20 cellular contexts compared by ENCODE assay signal in the genomic region with DNA sequence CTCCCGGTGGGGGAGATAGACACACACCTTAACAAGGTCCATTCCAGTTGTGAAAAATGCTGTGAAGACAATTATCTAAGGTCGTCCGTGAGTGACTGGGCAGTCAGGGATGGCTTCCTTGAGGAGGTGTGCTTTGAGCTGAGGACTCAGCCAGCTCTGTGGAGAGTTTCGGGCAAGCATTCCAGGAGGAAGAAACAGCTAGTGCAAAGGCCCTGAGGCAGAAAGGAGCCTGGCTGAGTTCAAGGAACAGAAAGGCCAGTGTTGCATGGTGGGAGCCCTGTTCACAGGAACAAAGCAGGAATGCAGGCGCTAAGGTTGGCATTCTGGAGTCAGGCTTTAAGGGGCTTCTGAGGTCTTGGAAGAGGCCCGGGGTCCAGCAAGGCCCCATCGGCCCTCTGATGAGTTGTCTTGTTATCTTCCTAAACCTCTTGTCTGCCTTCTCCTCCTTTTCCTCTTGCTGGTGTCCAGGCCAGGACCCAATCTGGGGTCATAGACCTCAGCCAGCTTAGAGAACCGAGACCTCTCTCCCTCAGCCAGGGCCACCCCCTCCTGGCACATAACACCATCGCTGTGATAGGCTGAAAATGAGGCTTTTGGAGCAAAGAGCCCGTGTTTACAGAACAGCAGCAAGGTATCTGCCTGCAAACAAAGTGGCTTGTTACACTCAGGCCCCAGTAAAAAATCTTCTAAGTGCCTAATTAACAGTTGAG.
DNase-seq lines count a peak whose midpoint lies in the region; ATAC-seq and TF ChIP-seq lines count a peak whose summit lies in the region.
"Had no signal": no experiment of that assay in that cellular context is flagged by ENCODE, and none has a peak within 500 bp of the region (broad histone marks: within the 10 kb centered on the region; RNA-seq: fewer than 3 reads in every experiment).

No MANE protein-coding gene starts in this region.

- TF ChIP-seq POLR2A in upper lobe of left lung (IDR thresholded peaks at IDR 0.05), result no peak

- DNase-seq in DMS 273 (lab: John Stamatoyannopoulos, UW; ENCODE audit: unreplicated experiment) (peak; percentile 69), H7 (peak; percentile 52), NCI-H2196 (lab: John Stamatoyannopoulos, UW; ENCODE audit: unreplicated experiment) (peak; percentile 46), islet precursor cell (peak; percentile 68), upper lobe of left lung (no peak), Right ventricle myocardium inferior (ENCODE audit: missing footprints) (no peak)
- DNase-seq: activated CD4-positive, alpha-beta T cell treated with anti-CD3 and anti-CD28 coated beads for 48 hours; activated CD8-positive, alpha-beta memory T cell treated with anti-CD3 and anti-CD28 coated beads, Interleukin-2, amount 10 ng/mL, durations not matched to agents 7 days and 5 days; activated naive CD8-positive, alpha-beta T cell treated with anti-CD3 and anti-CD28 coated beads, Interleukin-2, amount 50 U/mL, for 24 hours; CD4-positive, CD25-positive, alpha-beta regulatory T cell; endodermal cell; esophagus squamous epithelium; lower lobe of right lung; SK-N-SH; stimulated activated CD4-positive, alpha-beta T cell treated with anti-CD3 and anti-CD28 coated beads, Interleukin-1b, Interleukin-23, amount 100 ng/mL, for 48 hours; T-helper 2 cell had no signal

- no peak overlapping the region for H3K27ac ChIP-seq in upper lobe of left lung
- H3K27ac ChIP-seq: coronary artery, esophagus squamous epithelium, gastroesophageal sphincter, lower lobe of right lung had no signal

- ATAC-seq in upper lobe of left lung (ENCODE audit: low FRiP score in 2 of 2) (no peak), GM21423 (IDR thresholded peaks at IDR 0.05; ENCODE audit: unreplicated experiment) (no peak), Right ventricle myocardium inferior (no peak)
- ATAC-seq: activated CD8-positive, alpha-beta memory T cell treated with anti-CD3 and anti-CD28 coated beads, Interleukin-2, amount 10 ng/mL, durations not matched to agents 7 days and 5 days; activated naive CD8-positive, alpha-beta T cell treated with anti-CD3 and anti-CD28 coated beads, Interleukin-2, amount 50 U/mL, for 24 hours; activated T-helper 17 cell treated with anti-CD3 and anti-CD28 coated beads, Interleukin-2, amount 50 U/mL, for 72 hours; lower lobe of right lung had no signal

- no peak for TF ChIP-seq EP300 in upper lobe of left lung (IDR thresholded peaks at IDR 0.05)

- H3K27me3 ChIP-seq in H7 (ENCODE audit: control insufficient read depth, insufficient read depth, low read length) (no peaks in the 10 kb centered on the region; the same call in 1 of the 2 replicates), upper lobe of left lung (no peaks in the 10 kb centered on the region)

- no peaks in the 10 kb centered on the region for H3K4me1 ChIP-seq in upper lobe of left lung
- H3K4me1 ChIP-seq: esophagus squamous epithelium, lower lobe of right lung had no signal

- WGBS in upper lobe of left lung, 2 donors, result 69 to 70% methylated on average over 10 of the region's 10 CpGs

- intact Hi-C loops in Right ventricle myocardium inferior (cut with DNase I), result no loop called here

- no peaks in the 10 kb centered on the region for H3K36me3 ChIP-seq in H7 (replicated peaks; ENCODE audit: control insufficient read depth, insufficient read depth, low read length)
- H3K36me3 ChIP-seq in upper lobe of left lung, result no peaks in the 10 kb centered on the region
- H3K36me3 ChIP-seq: esophagus squamous epithelium, gastroesophageal sphincter, lower lobe of right lung had no signal

- H3K4me3 ChIP-seq in H7 (ENCODE audit: insufficient read depth, low read depth, low read length) (no peak overlapping the region), upper lobe of left lung (no peak overlapping the region)
- H3K4me3 ChIP-seq: coronary artery, esophagus squamous epithelium, gastroesophageal sphincter, lower lobe of right lung had no signal

- no peaks in the 10 kb centered on the region for H3K9me3 ChIP-seq in upper lobe of left lung
- H3K9me3 ChIP-seq: esophagus squamous epithelium, gastroesophageal sphincter, lower lobe of right lung, SK-N-SH had no signal

- TF ChIP-seq CTCF in upper lobe of left lung (IDR thresholded peaks at IDR 0.05), result no peak

Comparison
In these comparisons a context has a peak if more than half of its experiments do, and no peak if none do; other contexts are left out.
1. DNase-seq: peak in DMS 273 (single experiment), H7 (single experiment), NCI-H2196 (single experiment) and islet precursor cell (single experiment); none in upper lobe of left lung (0 of 2) and Right ventricle myocardium inferior (single experiment).